ENCODE assay signal across 24 cellular contexts in the genomic region with DNA sequence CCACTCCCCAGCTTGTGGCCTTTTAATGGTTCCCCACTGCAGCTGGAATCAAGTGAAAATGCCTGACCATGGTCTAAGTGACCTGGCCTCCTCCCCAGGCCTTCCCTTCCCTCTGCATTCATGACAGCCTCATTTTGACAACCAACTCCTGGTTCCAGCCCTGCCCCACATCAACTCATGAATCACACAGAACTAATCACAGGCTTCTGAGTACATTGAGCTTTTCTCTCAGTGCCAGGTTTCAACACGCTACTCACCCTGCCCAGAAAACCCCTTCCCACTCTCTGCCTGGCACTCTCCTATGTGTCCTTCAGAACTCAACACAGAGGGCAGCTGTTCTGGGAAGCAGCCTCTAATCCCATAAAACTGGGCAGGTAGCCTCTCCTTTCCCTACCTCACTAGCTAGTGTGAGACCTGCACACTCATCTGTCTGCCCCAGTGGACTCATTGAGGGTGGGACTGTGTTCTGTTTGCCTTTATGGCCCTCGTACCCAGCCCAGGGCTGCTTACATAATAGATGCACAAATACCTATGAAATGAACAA.
DNase-seq lines count a peak whose midpoint lies in the region; FAIRE-seq and TF ChIP-seq lines count a peak whose summit lies in the region.
"Had no signal": no experiment of that assay in that cellular context is flagged by ENCODE, and none has a peak within 500 bp of the region (broad histone marks: within the 10 kb centered on the region; RNA-seq: fewer than 3 reads in every experiment).

No MANE protein-coding gene starts in this region.

- BruUV-seq in mammary epithelial cell (replicated peaks; lab: Mats Ljungman, UMichigan): no TSS peak

- H3K9ac ChIP-seq in mammary epithelial cell (ENCODE audit: insufficient read depth, low read length) (no peak overlapping the region), keratinocyte (ENCODE audit: control insufficient read depth, extremely low read depth, insufficient read depth, low read length) (no peak overlapping the region)
- H3K9ac ChIP-seq: BLaER1 had no signal

- H2AFZ ChIP-seq in mammary epithelial cell (ENCODE audit: low read depth, low read length) (no peak overlapping the region), keratinocyte (ENCODE audit: control insufficient read depth, low read length) (peak overlapping the region; percentile 31)
- H2AFZ ChIP-seq: GM23338 had no signal

- no peaks in the 10 kb centered on the region for H3K4me1 Mint-ChIP-seq in activated CD4-positive, alpha-beta T cell treated with anti-CD3 and anti-CD28 coated beads, Interleukin-2, amount 10 ng/mL, durations not matched to agents 24 days and 14 days
- H3K4me1 Mint-ChIP-seq: B cell; CD4-positive, CD25-positive, alpha-beta regulatory T cell had no signal

- no peak for TF ChIP-seq CTCF in mammary epithelial cell (conservative IDR thresholded peaks at IDR 0.05 in 1 of 2, IDR thresholded peaks at IDR 0.05 in 1 of 2; ENCODE audit: extremely low read depth in 1 of 2, insufficient read depth in 1 of 2, low read depth in 1 of 2, low read length in 2 of 2)
- no peak for TF ChIP-seq CTCF in breast epithelium (IDR thresholded peaks at IDR 0.05)
- TF ChIP-seq CTCF in epithelial cell of esophagus (IDR thresholded peaks at IDR 0.05; ENCODE audit: insufficient read depth, low read depth, low read length, missing control alignments): no peak
- no peak for TF ChIP-seq CTCF in keratinocyte (optimal IDR thresholded peaks at IDR 0.05 in 1 of 3, IDR thresholded peaks at IDR 0.05 in 1 of 3, conservative IDR thresholded peaks at IDR 0.05 in 1 of 3; ENCODE audit: extremely low read depth in 1 of 3, insufficient read depth in 2 of 3, low read length in 3 of 3)

- peak; percentile 28 for DNase-seq in mammary epithelial cell
- no peak for DNase-seq in breast epithelium (ENCODE audit: low spot score in 2 of 2)
- DNase-seq in epithelial cell of esophagus (ENCODE audit: low read depth): peak; percentile 39
- peak; percentile 19 for DNase-seq in keratinocyte (ENCODE audit: low read depth, low spot score)
- DNase-seq in activated CD4-positive, alpha-beta T cell treated with anti-CD3 and anti-CD28 coated beads, Interleukin-2, amount 10 ng/mL, durations not matched to agents 24 days and 14 days: no peak
- no peak for DNase-seq in activated gamma-delta T cell (lab: John Stamatoyannopoulos, UW)
- DNase-seq in activated effector memory CD4-positive, alpha-beta T cell treated with anti-CD3 and anti-CD28 coated beads, Interleukin-2, amount 50 U/mL, for 16 hours: no peak
- DNase-seq: Caco-2; CD4-positive, CD25-positive, alpha-beta regulatory T cell; CD8-positive, alpha-beta T cell; DMS153; DND-41; HFFc6 had no signal

- peaks cover 8% of the 10 kb centered on the region for H3K4me1 ChIP-seq in mammary epithelial cell (ENCODE audit: insufficient read depth, low read length)
- H3K4me1 ChIP-seq in breast epithelium: no peaks in the 10 kb centered on the region
- peaks cover 41% of the 10 kb centered on the region for H3K4me1 ChIP-seq in keratinocyte (ENCODE audit: control insufficient read depth, extremely low read depth, insufficient read depth, low read length)
- H3K4me1 ChIP-seq: BLaER1, Caco-2, HAP-1 had no signal

- H3K9me3 ChIP-seq in mammary epithelial cell (replicated peaks; ENCODE audit: insufficient read depth, low read length): no peaks in the 10 kb centered on the region
- no peaks in the 10 kb centered on the region for H3K9me3 ChIP-seq in breast epithelium
- H3K9me3 ChIP-seq in keratinocyte (ENCODE audit: control insufficient read depth, low read depth, low read length): no peaks in the 10 kb centered on the region
- H3K9me3 ChIP-seq: BLaER1, Caco-2, HAP-1 had no signal

- 33% methylated on average over 1 of the region's 2 CpGs for WGBS in mammary epithelial cell (ENCODE audit: low coverage, missing lambda C conversion rate)

- H3K4me3 ChIP-seq in mammary epithelial cell (replicated peaks in 1 of 3; ENCODE audit: insufficient read depth in 1 of 3, low read depth in 2 of 3, low read length in 3 of 3) (no peak overlapping the region), breast epithelium (no peak overlapping the region), epithelial cell of esophagus (ENCODE audit: low read length) (no peak overlapping the region), keratinocyte (ENCODE audit: control insufficient read depth in 2 of 3, extremely low read depth in 1 of 3, insufficient read depth in 2 of 3, low read depth in 1 of 3, low read length in 3 of 3) (no peak overlapping the region)
- H3K4me3 ChIP-seq: BLaER1, GM23338, HAP-1 had no signal

- H3K36me3 Mint-ChIP-seq in activated CD4-positive, alpha-beta T cell treated with anti-CD3 and anti-CD28 coated beads, Interleukin-2, amount 10 ng/mL, durations not matched to agents 24 days and 14 days (ENCODE audit: low read depth): no peaks in the 10 kb centered on the region
- H3K36me3 Mint-ChIP-seq: CD4-positive, CD25-positive, alpha-beta regulatory T cell; CD8-positive, alpha-beta T cell had no signal

- dilution Hi-C loops in mammary epithelial cell (cut with HindIII; ENCODE audit: low sequenced_read_pairs): no loop called here
- dilution Hi-C loops in keratinocyte (cut with MboI; ENCODE audit: extremely low pct_ligation_motif_present, low sequenced_read_pairs): no loop called here

- H3K27ac ChIP-seq in mammary epithelial cell (ENCODE audit: insufficient read depth, low read depth, low read length): no peak overlapping the region
- H3K27ac ChIP-seq in breast epithelium: no peak overlapping the region
- H3K27ac ChIP-seq in keratinocyte (ENCODE audit: control insufficient read depth, insufficient read depth, low read length): peak overlapping the region; percentile 57
- peak overlapping the region; percentile 50 for H3K27ac ChIP-seq in temporal lobe (ENCODE audit: low read depth, low read length)
- H3K27ac ChIP-seq: 22Rv1, BLaER1, C4-2B had no signal

- H3K4me2 ChIP-seq in mammary epithelial cell (ENCODE audit: insufficient read depth, low read depth, low read length): no peak overlapping the region
- peak overlapping the region; percentile 53 for H3K4me2 ChIP-seq in keratinocyte (ENCODE audit: control insufficient read depth, extremely low read depth, insufficient read depth, low read depth, low read length)
- H3K4me2 ChIP-seq: BLaER1, GM23338 had no signal

- no peaks in the 10 kb centered on the region for H3K9me1 ChIP-seq in keratinocyte (ENCODE audit: control insufficient read depth, extremely low read depth, insufficient read depth, low read length)

- H3K27ac Mint-ChIP-seq in activated CD4-positive, alpha-beta T cell treated with anti-CD3 and anti-CD28 coated beads, Interleukin-2, amount 10 ng/mL, durations not matched to agents 24 days and 14 days: no peak overlapping the region
- H3K27ac Mint-ChIP-seq: B cell; CD4-positive, CD25-positive, alpha-beta regulatory T cell; CD8-positive, alpha-beta T cell; GM23338; HFFc6 had no signal

- H3K36me3 ChIP-seq in mammary epithelial cell (ENCODE audit: insufficient read depth, low read length) (no peaks in the 10 kb centered on the region), breast epithelium (no peaks in the 10 kb centered on the region), keratinocyte (ENCODE audit: control insufficient read depth in 2 of 2, extremely low read depth in 1 of 2, insufficient read depth in 2 of 2, low read length in 2 of 2) (no peaks in the 10 kb centered on the region)
- H3K36me3 ChIP-seq: BLaER1, HAP-1 had no signal

- peak; percentile 84 for FAIRE-seq in keratinocyte (lab: Jason Lieb, UNC)
- FAIRE-seq: A204.1, G401.6, GM12892, H54 had no signal

- in situ Hi-C loops in mammary epithelial cell (cut with MboI; ENCODE audit: low sequenced_read_pairs in 2 of 2): no loop called here

- H3K9me3 Mint-ChIP-seq in activated CD4-positive, alpha-beta T cell treated with anti-CD3 and anti-CD28 coated beads, Interleukin-2, amount 10 ng/mL, durations not matched to agents 24 days and 14 days: no peaks in the 10 kb centered on the region
- H3K9me3 Mint-ChIP-seq: CD8-positive, alpha-beta T cell; GM23338 had no signal

- CTCF ChIA-PET in mammary epithelial cell (lab: Charles Lee; ENCODE audit: low non-redundant PET): no interaction called here

- H3K27me3 Mint-ChIP-seq in activated CD4-positive, alpha-beta T cell treated with anti-CD3 and anti-CD28 coated beads, Interleukin-2, amount 10 ng/mL, durations not matched to agents 24 days and 14 days: no peaks in the 10 kb centered on the region
- H3K27me3 Mint-ChIP-seq: CD4-positive, CD25-positive, alpha-beta regulatory T cell had no signal

- intact Hi-C loops in mammary epithelial cell (cut with micrococcal nuclease): no loop called here
- intact Hi-C loops in breast epithelium (cut with DNase I; ENCODE audit: low total_unique reads): no loop called here
- intact Hi-C loops in activated CD4-positive, alpha-beta T cell treated with anti-CD3 and anti-CD28 coated beads, Interleukin-2, amount 10 ng/mL, durations not matched to agents 24 days and 14 days (cut with micrococcal nuclease): no loop called here

- no peaks in the 10 kb centered on the region for H3K79me2 ChIP-seq in mammary epithelial cell (ENCODE audit: insufficient read depth, low read length)
- H3K79me2 ChIP-seq in keratinocyte (ENCODE audit: control insufficient read depth, insufficient read depth, low read length): no peaks in the 10 kb centered on the region

- no peaks in the 10 kb centered on the region for H4K20me1 ChIP-seq in mammary epithelial cell (ENCODE audit: insufficient read depth, low read length)
- no peaks in the 10 kb centered on the region for H4K20me1 ChIP-seq in keratinocyte (ENCODE audit: control insufficient read depth, extremely low read depth, insufficient read depth, low read length)
- H4K20me1 ChIP-seq: BLaER1 had no signal

- H3K27me3 ChIP-seq in mammary epithelial cell (ENCODE audit: insufficient read depth, low read length) (no peaks in the 10 kb centered on the region), breast epithelium (no peaks in the 10 kb centered on the region), keratinocyte (ENCODE audit: control insufficient read depth, extremely low read depth, insufficient read depth, low read length) (no peaks in the 10 kb centered on the region)
- H3K27me3 ChIP-seq: BLaER1 had no signal

- TF ChIP-seq POLR2A in breast epithelium (IDR thresholded peaks at IDR 0.05): no peak

- no peak overlapping the region for H3K4me3 Mint-ChIP-seq in activated CD4-positive, alpha-beta T cell treated with anti-CD3 and anti-CD28 coated beads, Interleukin-2, amount 10 ng/mL, durations not matched to agents 24 days and 14 days
- H3K4me3 Mint-ChIP-seq: B cell; CD4-positive, CD25-positive, alpha-beta regulatory T cell; CD8-positive, alpha-beta T cell; GM23338; HFFc6 had no signal

Comparison
In these comparisons a context has a peak if more than half of its experiments do, and no peak if none do; other contexts are left out.
1. DNase-seq: peak in mammary epithelial cell (single experiment), epithelial cell of esophagus (single experiment) and keratinocyte (single experiment); none in breast epithelium (0 of 2), activated CD4-positive, alpha-beta T cell treated with anti-CD3 and anti-CD28 coated beads, Interleukin-2, amount 10 ng/mL, durations not matched to agents 24 days and 14 days (single experiment), activated gamma-delta T cell (single experiment) and activated effector memory CD4-positive, alpha-beta T cell treated with anti-CD3 and anti-CD28 coated beads, Interleukin-2, amount 50 U/mL, for 16 hours (single experiment).
2. H3K27ac ChIP-seq: peak in keratinocyte (single experiment) and temporal lobe (single experiment); none in mammary epithelial cell (single experiment) and breast epithelium (0 of 2).